9 cellular contexts compared by ENCODE assay signal in genomic region chr15:56241374-56242085, GRCh38. TPM values are rescaled to one million over a fixed set of nuclear protein-coding genes. Genes with fewer than 3 reads are reported as not detected.
DNase-seq lines count a peak whose midpoint lies in the region; ATAC-seq and TF ChIP-seq lines count a peak whose summit lies in the region.
"Had no signal": no experiment of that assay in that cellular context is flagged by ENCODE, and none has a peak within 500 bp of the region (broad histone marks: within the 10 kb centered on the region; RNA-seq: fewer than 3 reads in every experiment).

No MANE protein-coding gene starts in this region.

- H3K27me3 ChIP-seq in H9 (ENCODE audit: insufficient read depth, low read length) (no peaks in the 10 kb centered on the region), kidney epithelial cell (ENCODE audit: control insufficient read depth, insufficient read depth, low read length) (no peaks in the 10 kb centered on the region), transverse colon (no peaks in the 10 kb centered on the region)

- peaks cover 12 to 29% (median 19%) of the 10 kb centered on the region in 3 experiments for H3K36me3 Mint-ChIP-seq in H9 (ENCODE audit: insufficient read depth in 1 of 3, low read depth in 3 of 3)
- peaks cover 24% of the 10 kb centered on the region for H3K36me3 Mint-ChIP-seq in activated naive CD8-positive, alpha-beta T cell treated with anti-CD3 and anti-CD28 coated beads, Interleukin-2, amount 50 U/mL, for 24 hours (ENCODE audit: low read depth)

- in situ Hi-C loops in transverse colon (cut with MboI; ENCODE audit: low pct_ligation_motif_present in 1 of 4, low pct_unique_long_range_greater_than_20kb in 1 of 4, low sequenced_read_pairs in 3 of 4) = loop anchor here in 1 of 4 donors (10.0 kb wide), 1 partner anchor 183 kb away; no protein-coding TSS in a partner anchor

- H3K14ac ChIP-seq in H9 (ENCODE audit: insufficient read depth, low read length) = no peak overlapping the region

- H3K56ac ChIP-seq in H9 (ENCODE audit: insufficient read length, low read depth, low read length) = no peak overlapping the region

- peak overlapping the region; percentile 86 to 95 for H3K4me3 Mint-ChIP-seq in H9
- peak overlapping the region; percentile 95 for H3K4me3 Mint-ChIP-seq in activated naive CD8-positive, alpha-beta T cell treated with anti-CD3 and anti-CD28 coated beads, Interleukin-2, amount 50 U/mL, for 24 hours
- H3K4me3 Mint-ChIP-seq: dendritic cell treated with granulocyte-macrophage colony-stimulating factor and Interleukin-4, amounts not matched to agents 40 ng/mL and 50 ng/mL, for 4 days had no signal

- H2AFZ ChIP-seq in H9 (ENCODE audit: low read length) = no peak overlapping the region

- peak overlapping the region; percentile 72 for H3K4me3 ChIP-seq in AG04449 (ENCODE audit: low read depth, low read length)
- H3K4me3 ChIP-seq in kidney epithelial cell (ENCODE audit: low read depth, low read length) = peak overlapping the region; percentile 88
- peak overlapping the region in 1 of 4 donors; percentile 100 for H3K4me3 ChIP-seq in transverse colon

- no peak overlapping the region for H3K4ac ChIP-seq in H9 (ENCODE audit: low read depth, low read length)

- no peak overlapping the region for H2BK120ac ChIP-seq in H9 (ENCODE audit: low read depth, low read length, poor library complexity, severe bottlenecking)

- DNase-seq in AG04449 (ENCODE audit: low read depth, low spot score) (no peak), H9 (no peak), kidney epithelial cell (ENCODE audit: low read depth) (no peak), transverse colon (no peak), NCI-H748 (lab: John Stamatoyannopoulos, UW; ENCODE audit: unreplicated experiment) (no peak)
- no peak for DNase-seq in activated naive CD8-positive, alpha-beta T cell treated with anti-CD3 and anti-CD28 coated beads, Interleukin-2, amount 50 U/mL, for 24 hours
- no peak for DNase-seq in stimulated activated CD4-positive, alpha-beta T cell treated with anti-CD3 and anti-CD28 coated beads, Interleukin-4, amount 100 ng/mL, for 4 hours

- CTCF ChIA-PET in AG04449 (lab: Yijun Ruan, JAX) = no interaction called here

- no peak overlapping the region for H3K18ac ChIP-seq in H9 (ENCODE audit: insufficient read length, low read depth, low read length)

- H3K23me2 ChIP-seq in H9 (ENCODE audit: insufficient read length, low read depth, low read length, poor library complexity, severe bottlenecking) = peaks cover 3% of the 10 kb centered on the region

- peaks cover 31% of the 10 kb centered on the region; the same call in 1 of the 2 replicates for H3K79me2 ChIP-seq in H9 (ENCODE audit: insufficient read depth, low read length)

- WGBS in H9 (ENCODE audit: extremely low coverage, insufficient read length, low lambda C conversion rate) = no CpG with 5 or more reads among the region's 5 CpGs
- WGBS in transverse colon (ENCODE audit: low coverage in 1 of 2), 2 donors = 36 to 51% methylated on average over 5 of the region's 5 CpGs

- H3K27ac Mint-ChIP-seq in H9 = no peak overlapping the region
- H3K27ac Mint-ChIP-seq in activated naive CD8-positive, alpha-beta T cell treated with anti-CD3 and anti-CD28 coated beads, Interleukin-2, amount 50 U/mL, for 24 hours = peak overlapping the region; percentile 49

- peak overlapping the region; percentile 9 for H3K9ac ChIP-seq in H9 (ENCODE audit: extremely low read depth, insufficient read length, low read length)

- no peak overlapping the region for H4K8ac ChIP-seq in H9 (replicated peaks; ENCODE audit: insufficient read length, low read depth, low read length)

- peaks cover 3% of the 10 kb centered on the region for H3K79me1 ChIP-seq in H9 (ENCODE audit: insufficient read depth, low read depth, low read length, poor library complexity, severe bottlenecking)

- no peak overlapping the region for H4K91ac ChIP-seq in H9 (ENCODE audit: insufficient read length, low read depth, low read length)

- H2BK15ac ChIP-seq in H9 (ENCODE audit: low read depth, low read length) = no peak overlapping the region

- intact Hi-C loops in transverse colon (cut with DNase I; ENCODE audit: low total_unique reads) = no loop called here

- no peaks in the 10 kb centered on the region; the same call in 1 of the 2 replicates for H3K27me3 Mint-ChIP-seq in H9 (ENCODE audit: low read depth)
- no peaks in the 10 kb centered on the region for H3K27me3 Mint-ChIP-seq in activated naive CD8-positive, alpha-beta T cell treated with anti-CD3 and anti-CD28 coated beads, Interleukin-2, amount 50 U/mL, for 24 hours
- H3K27me3 Mint-ChIP-seq: dendritic cell treated with granulocyte-macrophage colony-stimulating factor and Interleukin-4, amounts not matched to agents 40 ng/mL and 50 ng/mL, for 4 days had no signal

- H3K4me1 Mint-ChIP-seq in H9 = peaks cover 38 to 48% of the 10 kb centered on the region in 2 experiments
- peaks cover 56% of the 10 kb centered on the region for H3K4me1 Mint-ChIP-seq in activated naive CD8-positive, alpha-beta T cell treated with anti-CD3 and anti-CD28 coated beads, Interleukin-2, amount 50 U/mL, for 24 hours

- no peak overlapping the region for H2AK5ac ChIP-seq in H9 (ENCODE audit: insufficient read length, low read length)

- H3K4me1 ChIP-seq in H9 (ENCODE audit: insufficient read depth, low read length) (peaks cover 7% of the 10 kb centered on the region), transverse colon (peaks cover 9 to 52% (median 24%) of the 10 kb centered on the region in 4 donors)

- H4K20me1 ChIP-seq in H9 (ENCODE audit: control insufficient read depth, insufficient read depth, insufficient read length) = no peaks in the 10 kb centered on the region

- H4K5ac ChIP-seq in H9 (ENCODE audit: insufficient read length, low read depth, low read length) = no peak overlapping the region

- H2BK12ac ChIP-seq in H9 (ENCODE audit: insufficient read length, low read depth, low read length) = no peak overlapping the region

- no peaks in the 10 kb centered on the region for H3K36me3 ChIP-seq in kidney epithelial cell (ENCODE audit: control insufficient read depth, insufficient read depth, low read length)
- no peaks in the 10 kb centered on the region for H3K36me3 ChIP-seq in transverse colon

- no peak for ATAC-seq in activated naive CD8-positive, alpha-beta T cell treated with anti-CD3 and anti-CD28 coated beads, Interleukin-2, amount 50 U/mL, for 24 hours
- ATAC-seq in GM18502 (IDR thresholded peaks at IDR 0.05; ENCODE audit: poor library complexity, unreplicated experiment) = no peak

- TF ChIP-seq CTCF in AG04449 (IDR thresholded peaks at IDR 0.05; ENCODE audit: insufficient read depth, low read length, missing control alignments) = no peak
- no peak for TF ChIP-seq CTCF in H9 (conservative IDR thresholded peaks at IDR 0.05)
- TF ChIP-seq CTCF in kidney epithelial cell (IDR thresholded peaks at IDR 0.05; ENCODE audit: insufficient read depth, low read length, poor library complexity, severe bottlenecking) = no peak
- TF ChIP-seq CTCF in transverse colon (IDR thresholded peaks at IDR 0.05) = no peak

- peak overlapping the region; percentile 67 for H3K4me2 ChIP-seq in H9 (ENCODE audit: insufficient read depth, insufficient read length, low read length)

- TF ChIP-seq POLR2A in transverse colon (IDR thresholded peaks at IDR 0.05) = no peak

- no peak overlapping the region for H2BK20ac ChIP-seq in H9 (ENCODE audit: low read depth, low read length, poor library complexity, severe bottlenecking)

- peaks cover 0 to 3% of the 10 kb centered on the region in 2 experiments; a peak in 1 of 5 replicates for H3K9me3 Mint-ChIP-seq in H9
- no peaks in the 10 kb centered on the region for H3K9me3 Mint-ChIP-seq in activated naive CD8-positive, alpha-beta T cell treated with anti-CD3 and anti-CD28 coated beads, Interleukin-2, amount 50 U/mL, for 24 hours
- H3K9me3 Mint-ChIP-seq: dendritic cell treated with granulocyte-macrophage colony-stimulating factor and Interleukin-4, amounts not matched to agents 40 ng/mL and 50 ng/mL, for 4 days had no signal

- H2BK5ac ChIP-seq in H9 (ENCODE audit: insufficient read length, low read length) = no peak overlapping the region

- H3K27ac ChIP-seq in H9 (ENCODE audit: insufficient read length, low read depth, low read length) (no peak overlapping the region), transverse colon (no peak overlapping the region)

- TF ChIP-seq EP300 in transverse colon (IDR thresholded peaks at IDR 0.05; ENCODE audit: low read depth) = no peak

- no peak overlapping the region for H3K23ac ChIP-seq in H9 (ENCODE audit: insufficient read length, low read depth, low read length)

- H3T11ph ChIP-seq in H9 (ENCODE audit: low read length) = no peak overlapping the region

- POLR2A ChIA-PET in AG04449 (lab: Yijun Ruan, JAX) = no interaction called here

- H3K9me3 ChIP-seq in H9 (ENCODE audit: control insufficient read depth, low read depth, low read length) = no peaks in the 10 kb centered on the region
- H3K9me3 ChIP-seq in transverse colon = no peaks in the 10 kb centered on the region

RNA-seq across cellular contexts. Expression of gene RFX7, which starts 2.1 kb away (rescaled TPM):
- total RNA-seq in H9 (2021) = 40.4 and 43.4 TPM in 2 replicates
- 11.4 and 13.0 TPM in 2 replicates for total RNA-seq in kidney epithelial cell
- 10 to 100 TPM in 3 of 4 donors, 1 to 10 TPM in 1; 8.7 to 51.5 (median 12.9) TPM for total RNA-seq in transverse colon
